ENCODE assay signal across 15 cellular contexts in the genomic region with DNA sequence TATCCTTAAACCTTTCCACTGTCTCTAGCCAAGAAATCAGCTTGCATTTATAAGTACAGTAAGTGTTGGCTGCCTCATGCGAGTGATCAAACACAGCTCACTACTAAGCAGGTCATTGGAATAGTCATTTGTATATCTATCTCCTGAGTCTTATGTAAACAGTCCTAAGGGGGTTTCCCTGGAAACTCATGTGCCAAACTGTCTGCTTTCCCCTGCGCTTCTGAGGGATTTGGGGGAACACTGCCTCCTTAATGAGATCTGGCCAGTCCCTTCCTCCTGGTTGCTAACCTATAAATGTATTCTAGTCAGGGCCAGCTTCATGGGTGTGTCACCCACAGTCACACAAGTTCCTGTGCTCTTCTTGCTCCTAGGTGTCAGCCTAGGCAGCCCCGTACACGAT.
DNase-seq lines count a peak whose midpoint lies in the region; ATAC-seq and TF ChIP-seq lines count a peak whose summit lies in the region.
"Had no signal": no experiment of that assay in that cellular context is flagged by ENCODE, and none has a peak within 500 bp of the region (broad histone marks: within the 10 kb centered on the region; RNA-seq: fewer than 3 reads in every experiment).

No MANE protein-coding gene starts in this region.

- DNase-seq in Right ventricle myocardium superior = no peak
- no peak for DNase-seq in cardiac septum (ENCODE audit: low spot score)
- peak; percentile 62 for DNase-seq in kidney tubule cell (ENCODE audit: low spot score)
- no peak for DNase-seq in NCI-H1930 (lab: John Stamatoyannopoulos, UW)
- DNase-seq in stimulated activated naive CD4-positive, alpha-beta T cell treated with Interleukin-2 at 50 U/mL for 16 hours (lab: John Stamatoyannopoulos, UW) = no peak
- DNase-seq in DMS53 treated with DMSO at 0.1 percent for 48 hours (lab: John Stamatoyannopoulos, UW; ENCODE audit: unreplicated experiment) = no peak
- no peak for DNase-seq in cerebellum (ENCODE audit: low spot score)
- DNase-seq: activated naive CD4-positive, alpha-beta T cell treated with anti-CD3 and anti-CD28 coated beads, Interleukin-2, amount 50 U/mL, for 16 hours; naive thymus-derived CD8-positive, alpha-beta T cell; OCI-M1; SW 1271 had no signal

- peak overlapping the region; percentile 78 for H3K27ac ChIP-seq in VCaP
- H3K27ac ChIP-seq: cardiac muscle cell had no signal

- ATAC-seq in Right ventricle myocardium superior (ENCODE audit: poor library complexity) = peak; percentile 56
- ATAC-seq: activated CD4-positive, CD25-positive, alpha-beta regulatory T cell treated with anti-CD3 and anti-CD28 coated beads, Interleukin-2, amount 50 U/mL, for 24 hours; HCT116; naive thymus-derived CD8-positive, alpha-beta T cell had no signal

- intact Hi-C loops in Right ventricle myocardium superior (cut with DNase I) (no loop called here), cardiac septum (cut with DNase I) (no loop called here)

- no peak for TF ChIP-seq CTCF in VCaP (conservative IDR thresholded peaks at IDR 0.05)
